Comparison of ENCODE assay signal across 8 cellular contexts in genomic region chr1:45522324-45523104, GRCh38. TPM values are rescaled to one million over a fixed set of nuclear protein-coding genes. Genes with fewer than 3 reads are reported as not detected.
DNase-seq lines count a peak whose midpoint lies in the region; ATAC-seq and TF ChIP-seq lines count a peak whose summit lies in the region.

No MANE protein-coding gene starts in this region.

- H4K5ac ChIP-seq in mesendoderm (ENCODE audit: low read length), result peak overlapping the region; percentile 84

- H3K36me3 ChIP-seq in ES-I3 (ENCODE audit: insufficient read depth, low read length), result peaks cover 9% of the 10 kb centered on the region
- peaks cover 18% of the 10 kb centered on the region for H3K36me3 ChIP-seq in HUES64 (ENCODE audit: insufficient read depth, low read length)
- no peaks in the 10 kb centered on the region for H3K36me3 ChIP-seq in body of pancreas (replicated peaks in 1 of 2; ENCODE audit: insufficient read depth in 1 of 2, low read depth in 2 of 2)
- H3K36me3 ChIP-seq in mesendoderm (ENCODE audit: control insufficient read depth, insufficient read depth, low read length), result no peaks in the 10 kb centered on the region
- H3K36me3 ChIP-seq in vagina, result peaks cover 0 to 7% of the 10 kb centered on the region in 2 donors

- TF ChIP-seq POLR2A in body of pancreas (IDR thresholded peaks at IDR 0.05) (no peak), vagina (IDR thresholded peaks at IDR 0.05) (no peak)

- H2BK120ac ChIP-seq in mesendoderm (ENCODE audit: low read depth, low read length), result peak overlapping the region; percentile 61

- H2BK15ac ChIP-seq in mesendoderm (replicated peaks; ENCODE audit: low read depth), result peak overlapping the region; percentile 46

- H4K8ac ChIP-seq in mesendoderm (ENCODE audit: low read depth, low read length), result peak overlapping the region; percentile 79

- H3K4me2 ChIP-seq in mesendoderm (ENCODE audit: low read length), result peak overlapping the region; percentile 84

- 74% methylated on average over 21 of the region's 21 CpGs for WGBS in HUES64
- 71 to 79% methylated on average over 21 of the region's 21 CpGs for WGBS in body of pancreas, 2 donors
- WGBS in mesendoderm (ENCODE audit: extremely low coverage, insufficient coverage, low lambda C conversion rate), result no CpG with 5 or more reads among the region's 21 CpGs

- DNase-seq in body of pancreas (no peak), mesendoderm (peak; percentile 46), vagina (ENCODE audit: extremely low spot score in 2 of 2) (no peak), NCI-H2029 treated with DMSO at 0.1 percent for 48 hours (lab: John Stamatoyannopoulos, UW) (no peak), cortex of kidney (lab: John Stamatoyannopoulos, UW) (no peak)

- H3K27ac ChIP-seq in HUES64 (ENCODE audit: low read depth, low read length) (peak overlapping the region; percentile 93), body of pancreas (peak overlapping the region; percentile 80 to 87 (median 86)), mesendoderm (ENCODE audit: low read depth, low read length) (peak overlapping the region; percentile 99), vagina (peak overlapping the region; percentile 99)

- H3K79me1 ChIP-seq in mesendoderm (ENCODE audit: low read length), result peaks cover 3% of the 10 kb centered on the region

- H3K4me3 ChIP-seq in HUES64 (ENCODE audit: low read length) (peak overlapping the region; percentile 95), body of pancreas (peak overlapping the region in 1 of 2 donors; percentile 99), mesendoderm (ENCODE audit: low read length) (peak overlapping the region; percentile 44), vagina (peak overlapping the region; percentile 88 to 95)

- intact Hi-C loops in body of pancreas (cut with DNase I), result no loop called here
- intact Hi-C loops in vagina (cut with DNase I), result loop anchor here (5.0 kb wide), 1 partner anchor 45 kb away; no protein-coding TSS in a partner anchor

- H3K9ac ChIP-seq in ES-I3 (ENCODE audit: low read depth, low read length) (peak overlapping the region; percentile 96), HUES64 (ENCODE audit: low read depth, low read length) (peak overlapping the region; percentile 94), mesendoderm (ENCODE audit: low read length) (peak overlapping the region; percentile 88)

- peak overlapping the region; percentile 89 for H3K4ac ChIP-seq in mesendoderm (ENCODE audit: low read depth, low read length)

- H3K18ac ChIP-seq in mesendoderm (ENCODE audit: low read length), result peak overlapping the region; percentile 96

- peak overlapping the region; percentile 72 for H2AK5ac ChIP-seq in mesendoderm (ENCODE audit: low read length)

- peak overlapping the region; percentile 99 for H3K56ac ChIP-seq in mesendoderm (ENCODE audit: low read length)

- H3K79me2 ChIP-seq in mesendoderm (ENCODE audit: control insufficient read depth, insufficient read depth, low read length), result peaks cover 37% of the 10 kb centered on the region

- H2BK5ac ChIP-seq in mesendoderm (ENCODE audit: low read length), result peak overlapping the region; percentile 96

- peaks cover 10% of the 10 kb centered on the region for H3K4me1 ChIP-seq in ES-I3 (ENCODE audit: insufficient read depth, low read length)
- peaks cover 31% of the 10 kb centered on the region for H3K4me1 ChIP-seq in HUES64 (ENCODE audit: insufficient read depth, low read length)
- peaks cover 23% of the 10 kb centered on the region for H3K4me1 ChIP-seq in body of pancreas
- H3K4me1 ChIP-seq in mesendoderm (ENCODE audit: control insufficient read depth, low read depth, low read length), result no peaks in the 10 kb centered on the region
- peaks cover 34% of the 10 kb centered on the region for H3K4me1 ChIP-seq in vagina

- H3K9me3 ChIP-seq in ES-I3 (ENCODE audit: control insufficient read depth, insufficient read depth, low read length) (no peaks in the 10 kb centered on the region), HUES64 (ENCODE audit: insufficient read depth, low read depth, low read length) (no peaks in the 10 kb centered on the region), body of pancreas (no peaks in the 10 kb centered on the region), vagina (no peaks in the 10 kb centered on the region)

- TF ChIP-seq CTCF in body of pancreas (IDR thresholded peaks at IDR 0.05) (no peak), vagina (IDR thresholded peaks at IDR 0.05) (no peak)

- H3K27me3 ChIP-seq in HUES64 (ENCODE audit: insufficient read depth, low read length), result no peaks in the 10 kb centered on the region
- H3K27me3 ChIP-seq in body of pancreas, result no peaks in the 10 kb centered on the region
- no peaks in the 10 kb centered on the region for H3K27me3 ChIP-seq in mesendoderm (ENCODE audit: insufficient read depth, low read length, poor library complexity)
- no peaks in the 10 kb centered on the region for H3K27me3 ChIP-seq in vagina

- H3K23ac ChIP-seq in mesendoderm (ENCODE audit: low read length), result peak overlapping the region; percentile 7

- ATAC-seq in body of pancreas (peak; percentile 0), HG03135 (IDR thresholded peaks at IDR 0.05; ENCODE audit: unreplicated experiment) (no peak)

RNA-seq across cellular contexts. Expression of gene PRDX1, which starts 0.8 kb away (rescaled TPM):
- polyA plus RNA-seq in HUES64 (2013, experiment 1 of 2), result 869 TPM
- 854 TPM for polyA plus RNA-seq in HUES64 (2013, experiment 2 of 2)
- 100 to 1,000 TPM in 1 of 2 donors, 10 to 100 TPM in 1; 64.6 to 103 TPM for total RNA-seq in body of pancreas
- 1,174 TPM for polyA plus RNA-seq in mesendoderm (2013, experiment 1 of 2)
- polyA plus RNA-seq in mesendoderm (2013, experiment 2 of 2), result 1,171 TPM
- 239 TPM for total RNA-seq in vagina

RNA-seq across cellular contexts. Expression of gene MMACHC, which starts 22.4 kb away (rescaled TPM):
- polyA plus RNA-seq in HUES64 (2013, experiment 1 of 2), result 6.7 TPM
- polyA plus RNA-seq in HUES64 (2013, experiment 2 of 2), result 7.1 TPM
- total RNA-seq in body of pancreas, result 10 to 100 TPM in 1 of 2 donors, 1 to 10 TPM in 1; 2.3 to 18.1 TPM
- polyA plus RNA-seq in mesendoderm (2013, experiment 1 of 2), result 10.7 TPM
- 11.6 TPM for polyA plus RNA-seq in mesendoderm (2013, experiment 2 of 2)
- total RNA-seq in vagina, result 3.2 TPM

RNA-seq across cellular contexts. Expression of gene CCDC163, which starts 22.6 kb away (rescaled TPM):
- 1.0 TPM for polyA plus RNA-seq in HUES64 (2013, experiment 1 of 2)
- polyA plus RNA-seq in HUES64 (2013, experiment 2 of 2), result 1.2 TPM
- total RNA-seq in body of pancreas (under 1 TPM; 0.66 to 0.78 TPM), vagina (not detected)
- polyA plus RNA-seq in mesendoderm (2013, experiment 1 of 2), result 1.6 TPM
- polyA plus RNA-seq in mesendoderm (2013, experiment 2 of 2), result 1.8 TPM

RNA-seq across cellular contexts. Expression of gene AKR1A1, which starts 28.1 kb away (rescaled TPM):
- polyA plus RNA-seq in HUES64 (2013, experiment 1 of 2), result 165 TPM
- 188 TPM for polyA plus RNA-seq in HUES64 (2013, experiment 2 of 2)
- total RNA-seq in body of pancreas (10 to 100 TPM; 77.8 to 90.5 TPM), vagina (80.3 TPM)
- 169 TPM for polyA plus RNA-seq in mesendoderm (2013, experiment 1 of 2)
- polyA plus RNA-seq in mesendoderm (2013, experiment 2 of 2), result 177 TPM

RNA-seq across cellular contexts. Expression of gene TESK2, which starts 31.6 kb away (rescaled TPM):
- polyA plus RNA-seq in HUES64 (2013, experiment 1 of 2), result 3.5 TPM
- 4.9 TPM for polyA plus RNA-seq in HUES64 (2013, experiment 2 of 2)
- 1 to 10 TPM in 1 of 2 donors, under 1 TPM in 1; 0.33 to 3.6 TPM for total RNA-seq in body of pancreas
- 3.1 TPM for polyA plus RNA-seq in mesendoderm (2013, experiment 1 of 2)
- 3.3 TPM for polyA plus RNA-seq in mesendoderm (2013, experiment 2 of 2)
- 13.5 TPM for total RNA-seq in vagina
